Comparison of ENCODE assay signal across 16 cellular contexts in the genomic region with DNA sequence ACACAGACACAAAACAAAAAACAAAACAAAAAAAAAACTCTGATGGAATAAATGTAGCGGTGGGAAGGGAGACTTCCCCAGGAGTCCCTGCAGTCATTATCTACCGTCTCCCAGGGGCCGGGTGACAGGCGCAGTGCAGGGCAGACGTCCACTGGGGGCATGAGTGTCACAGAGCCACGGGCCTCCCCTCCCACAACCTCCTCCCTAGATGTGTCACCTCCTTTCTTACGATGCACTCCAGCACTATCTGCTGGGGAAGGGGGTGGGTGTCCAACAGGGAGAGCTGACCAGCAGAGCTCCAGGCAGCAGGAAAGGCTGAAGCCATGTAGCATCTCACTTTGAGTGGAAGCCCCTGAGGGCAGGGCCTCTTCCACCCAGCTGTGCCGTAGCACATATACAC.
DNase-seq lines count a peak whose midpoint lies in the region; ATAC-seq, FAIRE-seq and TF ChIP-seq lines count a peak whose summit lies in the region.
"Had no signal": no experiment of that assay in that cellular context is flagged by ENCODE, and none has a peak within 500 bp of the region (broad histone marks: within the 10 kb centered on the region; RNA-seq: fewer than 3 reads in every experiment).

No MANE protein-coding gene starts in this region.

- H3K4me3 Mint-ChIP-seq in activated CD8-positive, alpha-beta T cell treated with anti-CD3 and anti-CD28 coated beads for 36 hours, result no peak overlapping the region
- no peak overlapping the region for H3K4me3 Mint-ChIP-seq in activated CD8-positive, alpha-beta T cell treated with anti-CD3 and anti-CD28 coated beads, Interleukin-2, amount 10 ng/mL, durations not matched to agents 7 days and 5 days
- H3K4me3 Mint-ChIP-seq: activated CD4-positive, alpha-beta T cell treated with anti-CD3 and anti-CD28 coated beads, Interleukin-2, amount 10 ng/mL, durations not matched to agents 7 days and 5 days; activated naive CD8-positive, alpha-beta T cell treated with anti-CD3 and anti-CD28 coated beads, Interleukin-2, amount 10 ng/mL, durations not matched to agents 7 days and 5 days; activated T-cell treated with anti-CD3 and anti-CD28 coated beads, Interleukin-2, amount 50 U/mL, for 24 hours; CD8-positive, alpha-beta T cell; stimulated activated naive CD8-positive, alpha-beta T cell treated with anti-CD3 and anti-CD28 coated beads, Interleukin-15, Interleukin-2, amounts not matched to agents 100 ng/mL and 50 ng/mL, for 24 hours had no signal

- CTCF ChIA-PET in activated CD8-positive, alpha-beta T cell treated with anti-CD3 and anti-CD28 coated beads for 36 hours (lab: Charles Lee), result no interaction called here
- CTCF ChIA-PET in activated CD8-positive, alpha-beta T cell treated with anti-CD3 and anti-CD28 coated beads, Interleukin-2, amount 10 ng/mL, durations not matched to agents 7 days and 5 days (lab: Charles Lee), result no interaction called here

- no peaks in the 10 kb centered on the region for H3K9me3 Mint-ChIP-seq in activated CD8-positive, alpha-beta T cell treated with anti-CD3 and anti-CD28 coated beads for 36 hours
- H3K9me3 Mint-ChIP-seq in activated CD8-positive, alpha-beta T cell treated with anti-CD3 and anti-CD28 coated beads, Interleukin-2, amount 10 ng/mL, durations not matched to agents 7 days and 5 days (ENCODE audit: insufficient read depth), result no peaks in the 10 kb centered on the region
- H3K9me3 Mint-ChIP-seq: activated CD4-positive, alpha-beta T cell treated with anti-CD3 and anti-CD28 coated beads, Interleukin-2, amount 10 ng/mL, durations not matched to agents 7 days and 5 days; activated naive CD8-positive, alpha-beta T cell treated with anti-CD3 and anti-CD28 coated beads, Interleukin-2, amount 10 ng/mL, durations not matched to agents 7 days and 5 days; activated T-cell treated with anti-CD3 and anti-CD28 coated beads, Interleukin-2, amount 50 U/mL, for 24 hours; CD8-positive, alpha-beta T cell; stimulated activated naive CD8-positive, alpha-beta T cell treated with anti-CD3 and anti-CD28 coated beads, Interleukin-15, Interleukin-2, amounts not matched to agents 100 ng/mL and 50 ng/mL, for 24 hours had no signal

- H3K4me1 Mint-ChIP-seq in activated CD8-positive, alpha-beta T cell treated with anti-CD3 and anti-CD28 coated beads for 36 hours (ENCODE audit: low read depth), result peaks cover 21% of the 10 kb centered on the region
- H3K4me1 Mint-ChIP-seq in activated CD8-positive, alpha-beta T cell treated with anti-CD3 and anti-CD28 coated beads, Interleukin-2, amount 10 ng/mL, durations not matched to agents 7 days and 5 days (ENCODE audit: low read depth), result peaks cover 22% of the 10 kb centered on the region

- peak; percentile 57 for ATAC-seq in activated CD8-positive, alpha-beta T cell treated with anti-CD3 and anti-CD28 coated beads for 36 hours
- no peak for ATAC-seq in activated CD8-positive, alpha-beta T cell treated with anti-CD3 and anti-CD28 coated beads, Interleukin-2, amount 10 ng/mL, durations not matched to agents 7 days and 5 days
- ATAC-seq: CD8-positive, alpha-beta T cell had no signal

- DNase-seq in activated CD8-positive, alpha-beta T cell treated with anti-CD3 and anti-CD28 coated beads for 36 hours, result peak; percentile 17
- no peak for DNase-seq in activated CD8-positive, alpha-beta T cell treated with anti-CD3 and anti-CD28 coated beads, Interleukin-2, amount 10 ng/mL, durations not matched to agents 7 days and 5 days
- DNase-seq in NB4 (ENCODE audit: low read depth) (peak; percentile 71), coronary artery (ENCODE audit: low spot score) (peak; percentile 45), urothelium cell line (ENCODE audit: low spot score) (no peak), kidney tubule cell (ENCODE audit: low spot score) (no peak), NCI-H748 (lab: John Stamatoyannopoulos, UW; ENCODE audit: unreplicated experiment) (no peak), GM10266 (ENCODE audit: extremely low spot score) (no peak)
- DNase-seq: activated CD4-positive, alpha-beta T cell treated with anti-CD3 and anti-CD28 coated beads, Interleukin-2, amount 10 ng/mL, durations not matched to agents 7 days and 5 days; activated naive CD8-positive, alpha-beta T cell treated with anti-CD3 and anti-CD28 coated beads, Interleukin-2, amount 10 ng/mL, durations not matched to agents 7 days and 5 days; activated T-cell treated with anti-CD3 and anti-CD28 coated beads, Interleukin-2, amount 50 U/mL, for 24 hours; CD8-positive, alpha-beta T cell; GDM1; midbrain had no signal

- H3K27ac Mint-ChIP-seq in activated CD8-positive, alpha-beta T cell treated with anti-CD3 and anti-CD28 coated beads for 36 hours, result no peak overlapping the region
- no peak overlapping the region for H3K27ac Mint-ChIP-seq in activated CD8-positive, alpha-beta T cell treated with anti-CD3 and anti-CD28 coated beads, Interleukin-2, amount 10 ng/mL, durations not matched to agents 7 days and 5 days
- H3K27ac Mint-ChIP-seq: activated CD4-positive, alpha-beta T cell treated with anti-CD3 and anti-CD28 coated beads, Interleukin-2, amount 10 ng/mL, durations not matched to agents 7 days and 5 days; activated naive CD8-positive, alpha-beta T cell treated with anti-CD3 and anti-CD28 coated beads, Interleukin-2, amount 10 ng/mL, durations not matched to agents 7 days and 5 days; activated T-cell treated with anti-CD3 and anti-CD28 coated beads, Interleukin-2, amount 50 U/mL, for 24 hours; CD8-positive, alpha-beta T cell; stimulated activated naive CD8-positive, alpha-beta T cell treated with anti-CD3 and anti-CD28 coated beads, Interleukin-15, Interleukin-2, amounts not matched to agents 100 ng/mL and 50 ng/mL, for 24 hours had no signal

- intact Hi-C loops in activated CD8-positive, alpha-beta T cell treated with anti-CD3 and anti-CD28 coated beads for 36 hours (cut with micrococcal nuclease), result no loop called here

- H3K27ac ChIP-seq in coronary artery, result no peak overlapping the region
- H3K27ac ChIP-seq: breast epithelium had no signal

- no peaks in the 10 kb centered on the region for H3K27me3 Mint-ChIP-seq in activated CD8-positive, alpha-beta T cell treated with anti-CD3 and anti-CD28 coated beads for 36 hours
- no peaks in the 10 kb centered on the region for H3K27me3 Mint-ChIP-seq in activated CD8-positive, alpha-beta T cell treated with anti-CD3 and anti-CD28 coated beads, Interleukin-2, amount 10 ng/mL, durations not matched to agents 7 days and 5 days (ENCODE audit: low read depth)
- H3K27me3 Mint-ChIP-seq: activated CD4-positive, alpha-beta T cell treated with anti-CD3 and anti-CD28 coated beads, Interleukin-2, amount 10 ng/mL, durations not matched to agents 7 days and 5 days; activated T-cell treated with anti-CD3 and anti-CD28 coated beads, Interleukin-2, amount 50 U/mL, for 24 hours; stimulated activated naive CD8-positive, alpha-beta T cell treated with anti-CD3 and anti-CD28 coated beads, Interleukin-15, Interleukin-2, amounts not matched to agents 100 ng/mL and 50 ng/mL, for 24 hours had no signal

- H3K4me3 ChIP-seq in NB4 (ENCODE audit: low read depth, low read length) (no peak overlapping the region), coronary artery (no peak overlapping the region)
- H3K4me3 ChIP-seq: breast epithelium had no signal

- FAIRE-seq in urothelium cell line (lab: Jason Lieb, UNC), result peak; percentile 50

- no peak for TF ChIP-seq POLR2A in NB4 (IDR thresholded peaks at IDR 0.05; ENCODE audit: extremely low read depth, insufficient read length)

- no peak for TF ChIP-seq CTCF in activated CD8-positive, alpha-beta T cell treated with anti-CD3 and anti-CD28 coated beads for 36 hours (IDR thresholded peaks at IDR 0.05)
- TF ChIP-seq CTCF in NB4 (IDR thresholded peaks at IDR 0.05; ENCODE audit: low read depth, low read length) (peak; percentile 52), coronary artery (IDR thresholded peaks at IDR 0.05) (no peak), GM10266 (IDR thresholded peaks at IDR 0.05; ENCODE audit: control insufficient read depth, insufficient read depth, low read depth, missing control alignments) (no peak)

- no peaks in the 10 kb centered on the region for H3K36me3 Mint-ChIP-seq in activated CD8-positive, alpha-beta T cell treated with anti-CD3 and anti-CD28 coated beads for 36 hours (ENCODE audit: low read depth)
- H3K36me3 Mint-ChIP-seq in activated CD8-positive, alpha-beta T cell treated with anti-CD3 and anti-CD28 coated beads, Interleukin-2, amount 10 ng/mL, durations not matched to agents 7 days and 5 days (ENCODE audit: low read depth), result no peaks in the 10 kb centered on the region
- H3K36me3 Mint-ChIP-seq: activated naive CD8-positive, alpha-beta T cell treated with anti-CD3 and anti-CD28 coated beads, Interleukin-2, amount 10 ng/mL, durations not matched to agents 7 days and 5 days; CD8-positive, alpha-beta T cell had no signal

- POLR2A ChIA-PET in activated CD8-positive, alpha-beta T cell treated with anti-CD3 and anti-CD28 coated beads for 36 hours (lab: Charles Lee), result no interaction called here
- POLR2A ChIA-PET in activated CD8-positive, alpha-beta T cell treated with anti-CD3 and anti-CD28 coated beads, Interleukin-2, amount 10 ng/mL, durations not matched to agents 7 days and 5 days (lab: Charles Lee), result no interaction called here

Comparison
In these comparisons a context has a peak if more than half of its experiments do, and no peak if none do; other contexts are left out.
1. DNase-seq: peak in activated CD8-positive, alpha-beta T cell treated with anti-CD3 and anti-CD28 coated beads for 36 hours (single experiment), NB4 (single experiment) and coronary artery (single experiment); none in activated CD8-positive, alpha-beta T cell treated with anti-CD3 and anti-CD28 coated beads, Interleukin-2, amount 10 ng/mL, durations not matched to agents 7 days and 5 days (single experiment), urothelium cell line (single experiment), kidney tubule cell (single experiment), NCI-H748 (single experiment) and GM10266 (single experiment).